22 cellular contexts compared by ENCODE assay signal in the genomic region with DNA sequence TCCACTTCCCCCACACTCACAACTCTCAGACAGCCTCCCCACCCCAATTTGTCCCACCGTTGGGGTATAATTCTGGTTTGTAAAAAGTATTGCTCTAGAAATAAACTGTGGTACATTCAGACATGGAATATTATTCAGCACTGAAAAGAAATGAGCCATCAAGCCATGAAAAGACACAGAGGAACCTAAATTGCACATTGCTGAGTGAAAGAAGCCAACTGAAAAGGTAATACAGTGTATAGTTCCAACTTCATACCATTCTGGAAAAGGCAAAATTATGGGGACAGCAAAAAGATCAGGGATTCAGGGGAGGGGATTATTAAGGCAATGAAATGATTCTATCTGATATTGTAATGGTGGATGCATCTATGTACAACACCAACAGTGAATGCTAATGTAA. TPM values are rescaled to one million over a fixed set of nuclear protein-coding genes. Genes with fewer than 3 reads are reported as not detected.
A peak's percentile ranks its signal among the peaks of the same experiment; 100 is the strongest.
DNase-seq lines count a peak whose midpoint lies in the region; TF ChIP-seq lines count a peak whose summit lies in the region.
"Had no signal": no experiment of that assay in that cellular context is flagged by ENCODE, and none has a peak within 500 bp of the region (broad histone marks: within the 10 kb centered on the region; RNA-seq: fewer than 3 reads in every experiment).

No MANE protein-coding gene starts in this region.

- POLR2A ChIA-PET in MCF 10A (lab: Yijun Ruan, JAX) = interaction anchor here (0.9 to 10.3 kb wide), 7 partner anchors 7 to 89 kb away, joined by 3 to 189 read pairs (median 4); a partner anchor contains a TSS

- H3K27me3 Mint-ChIP-seq in T-helper 2 cell treated with Interferon-gamma antibody and Interleukin-4, amounts not matched to agents 5 μg/mL and 100 μg/mL, for 36 hours (ENCODE audit: low read depth) = no peaks in the 10 kb centered on the region
- no peaks in the 10 kb centered on the region for H3K27me3 Mint-ChIP-seq in MCF 10A (ENCODE audit: insufficient read depth, unreplicated experiment)
- no peaks in the 10 kb centered on the region for H3K27me3 Mint-ChIP-seq in activated naive CD4-positive, alpha-beta T cell treated with anti-CD3 and anti-CD28 coated beads, Interleukin-2, amount 10 ng/mL, durations not matched to agents 7 days and 5 days
- H3K27me3 Mint-ChIP-seq: T-cell had no signal

- BruUV-seq in MCF 10A (replicated peaks; lab: Mats Ljungman, UMichigan) = no TSS peak

- CTCF ChIA-PET in MCF 10A (lab: Yijun Ruan, JAX) = interaction anchor here (1.0 kb wide), 1 partner anchor 16 kb away, joined by 3 read pairs; no protein-coding TSS in a partner anchor
- CTCF ChIA-PET in activated naive CD4-positive, alpha-beta T cell treated with anti-CD3 and anti-CD28 coated beads, Interleukin-2, amount 10 ng/mL, durations not matched to agents 7 days and 5 days (lab: Charles Lee) = interaction anchor here (1.0 kb wide), 1 partner anchor 133 kb away, joined by 3 read pairs; no protein-coding TSS in a partner anchor

- H3K36me3 Mint-ChIP-seq in T-helper 2 cell treated with Interferon-gamma antibody and Interleukin-4, amounts not matched to agents 5 μg/mL and 100 μg/mL, for 36 hours (ENCODE audit: low read depth) = peaks cover 59% of the 10 kb centered on the region
- peaks cover 79% of the 10 kb centered on the region for H3K36me3 Mint-ChIP-seq in MCF 10A (ENCODE audit: insufficient read depth, unreplicated experiment)
- peaks cover 42% of the 10 kb centered on the region for H3K36me3 Mint-ChIP-seq in activated naive CD4-positive, alpha-beta T cell treated with anti-CD3 and anti-CD28 coated beads, Interleukin-2, amount 10 ng/mL, durations not matched to agents 7 days and 5 days

- intact Hi-C loops in MCF 10A (cut with micrococcal nuclease) = no loop called here

- peak overlapping the region; percentile 32 for H3K27ac Mint-ChIP-seq in T-helper 2 cell treated with Interferon-gamma antibody and Interleukin-4, amounts not matched to agents 5 μg/mL and 100 μg/mL, for 36 hours
- peak overlapping the region; percentile 75 for H3K27ac Mint-ChIP-seq in MCF 10A (ENCODE audit: low read depth, unreplicated experiment)
- H3K27ac Mint-ChIP-seq in activated naive CD4-positive, alpha-beta T cell treated with anti-CD3 and anti-CD28 coated beads, Interleukin-2, amount 10 ng/mL, durations not matched to agents 7 days and 5 days = no peak overlapping the region
- H3K27ac Mint-ChIP-seq: T-cell had no signal

- peaks cover 44% of the 10 kb centered on the region for H3K4me1 Mint-ChIP-seq in T-helper 2 cell treated with Interferon-gamma antibody and Interleukin-4, amounts not matched to agents 5 μg/mL and 100 μg/mL, for 36 hours (ENCODE audit: low read depth)
- peaks cover 67% of the 10 kb centered on the region for H3K4me1 Mint-ChIP-seq in MCF 10A (ENCODE audit: insufficient read depth, unreplicated experiment)
- H3K4me1 Mint-ChIP-seq in activated naive CD4-positive, alpha-beta T cell treated with anti-CD3 and anti-CD28 coated beads, Interleukin-2, amount 10 ng/mL, durations not matched to agents 7 days and 5 days = peaks cover 49% of the 10 kb centered on the region

- no peaks in the 10 kb centered on the region for H3K9me3 Mint-ChIP-seq in T-helper 2 cell treated with Interferon-gamma antibody and Interleukin-4, amounts not matched to agents 5 μg/mL and 100 μg/mL, for 36 hours
- no peaks in the 10 kb centered on the region for H3K9me3 Mint-ChIP-seq in MCF 10A (ENCODE audit: unreplicated experiment)
- H3K9me3 Mint-ChIP-seq in activated naive CD4-positive, alpha-beta T cell treated with anti-CD3 and anti-CD28 coated beads, Interleukin-2, amount 10 ng/mL, durations not matched to agents 7 days and 5 days = no peaks in the 10 kb centered on the region
- H3K9me3 Mint-ChIP-seq: nephron, T-cell had no signal

- no peak for DNase-seq in T-helper 2 cell treated with Interferon-gamma antibody and Interleukin-4, amounts not matched to agents 5 μg/mL and 100 μg/mL, for 36 hours (ENCODE audit: low spot score)
- DNase-seq in T-helper 2 cell (no peak), MCF 10A (ENCODE audit: unreplicated experiment) (no peak), myocyte (ENCODE audit: low read depth) (peak; percentile 1), AML-193 (lab: John Stamatoyannopoulos, UW) (no peak)
- no peak for DNase-seq in stimulated activated CD4-positive, alpha-beta T cell treated with anti-CD3 and anti-CD28 coated beads, Interleukin-2, amount 100 ng/mL, for 24 hours
- DNase-seq in activated CD8-positive, alpha-beta memory T cell treated with anti-CD3 and anti-CD28 coated beads for 24 hours = no peak
- DNase-seq in activated naive CD4-positive, alpha-beta T cell treated with anti-CD3 and anti-CD28 coated beads, Interleukin-2, amount 10 ng/mL, durations not matched to agents 7 days and 5 days = no peak
- DNase-seq: activated CD4-positive, alpha-beta T cell treated with anti-CD3 and anti-CD28 coated beads for 48 hours; activated CD8-positive, alpha-beta memory T cell treated with anti-CD3 and anti-CD28 coated beads, Interleukin-2, amount 50 U/mL, for 4 hours; activated effector memory CD4-positive, alpha-beta T cell treated with anti-CD3 and anti-CD28 coated beads, Interleukin-2, amount 50 U/mL, for 16 hours; brain microvascular endothelial cell; COR-L47; DND-41; head of caudate nucleus; left cardiac atrium; MV-4-11; NCI-H1694; NCI-H69; SHP77; T-cell had no signal

- no peak overlapping the region for H3K4me3 Mint-ChIP-seq in T-helper 2 cell treated with Interferon-gamma antibody and Interleukin-4, amounts not matched to agents 5 μg/mL and 100 μg/mL, for 36 hours
- H3K4me3 Mint-ChIP-seq in MCF 10A (ENCODE audit: unreplicated experiment) = peak overlapping the region; percentile 26
- no peak overlapping the region for H3K4me3 Mint-ChIP-seq in activated naive CD4-positive, alpha-beta T cell treated with anti-CD3 and anti-CD28 coated beads, Interleukin-2, amount 10 ng/mL, durations not matched to agents 7 days and 5 days
- H3K4me3 Mint-ChIP-seq: nephron, T-cell had no signal

- no peak for TF ChIP-seq CTCF in MCF 10A (IDR thresholded peaks at IDR 0.05; ENCODE audit: unreplicated experiment)

RNA-seq across cellular contexts. Expression of a gene that starts 10.5 kb away (rescaled TPM):
- 3,317 and 3,451 TPM in 2 replicates for total RNA-seq in MCF 10A (2022)
- total RNA-seq in myocyte = 1,048 and 1,291 TPM in 2 replicates
- polyA plus RNA-seq in myocyte (2012) = 2,760 TPM
